In the genomic region with DNA sequence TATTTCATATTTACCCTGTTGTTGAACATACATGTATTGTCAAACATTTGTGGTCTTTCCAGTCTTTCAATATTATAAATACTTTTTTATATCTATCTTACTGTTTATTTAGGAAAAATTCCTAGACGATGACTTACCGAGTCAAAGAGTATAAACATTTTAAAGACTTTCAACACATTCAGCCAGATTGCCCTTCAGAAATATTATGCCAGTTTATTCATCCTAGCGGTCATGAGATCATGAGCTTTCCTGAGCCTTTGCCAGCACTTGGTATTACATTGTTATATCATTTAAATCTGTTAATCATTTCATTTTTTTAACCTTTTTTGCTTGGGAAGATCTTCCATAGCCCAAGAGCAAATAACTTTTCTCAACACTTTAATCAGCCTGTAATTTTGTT, we compare ENCODE assay signal across 12 cellular contexts.
DNase-seq lines count a peak whose midpoint lies in the region; ATAC-seq and TF ChIP-seq lines count a peak whose summit lies in the region.
"Had no signal": no experiment of that assay in that cellular context is flagged by ENCODE, and none has a peak within 500 bp of the region (broad histone marks: within the 10 kb centered on the region; RNA-seq: fewer than 3 reads in every experiment).

No MANE protein-coding gene starts in this region.

- H3K27ac ChIP-seq in SK-N-SH (ENCODE audit: low read depth in 2 of 2, low read length in 1 of 2) (peak overlapping the region in 1 of 2 experiments; percentile 67; a peak in 2 of 4 replicates), body of pancreas (no peak overlapping the region)

- H3K4me3 ChIP-seq in SK-N-SH (ENCODE audit: low read depth in 2 of 2, low read length in 1 of 2) (no peak overlapping the region), skeletal muscle satellite cell (ENCODE audit: low read length) (peak overlapping the region; percentile 15), body of pancreas (no peak overlapping the region), lower leg skin (ENCODE audit: low read depth, poor library complexity, severe bottlenecking) (no peak overlapping the region)

- CTCF ChIA-PET in SK-N-SH (lab: Yijun Ruan, JAX): interaction anchor here (1.0 to 1.7 kb wide), 4 partner anchors 20 to 86 kb away, joined by 3 to 6 read pairs (median 4); no protein-coding TSS in a partner anchor

- H3K27me3 ChIP-seq in SK-N-SH (ENCODE audit: insufficient read depth) (no peaks in the 10 kb centered on the region), skeletal muscle satellite cell (ENCODE audit: control insufficient read depth, insufficient read depth, low read length) (no peaks in the 10 kb centered on the region), body of pancreas (peaks cover 0 to 3% of the 10 kb centered on the region in 2 donors)

- POLR2A ChIA-PET in SK-N-SH (lab: Yijun Ruan, JAX): no interaction called here

- TF ChIP-seq CTCF in SK-N-SH (IDR thresholded peaks at IDR 0.05) (no peak), body of pancreas (IDR thresholded peaks at IDR 0.05) (no peak), lower leg skin (IDR thresholded peaks at IDR 0.05) (no peak)

- H3K4me1 ChIP-seq in SK-N-SH (ENCODE audit: control insufficient read depth in 1 of 2, insufficient read depth in 2 of 2, low read depth in 1 of 2, low read length in 1 of 2) (peaks cover 0 to 6% of the 10 kb centered on the region in 2 experiments; a peak in 2 of 4 replicates), skeletal muscle satellite cell (ENCODE audit: control insufficient read depth, insufficient read depth, low read length) (peaks cover 47% of the 10 kb centered on the region), body of pancreas (peaks cover 6% of the 10 kb centered on the region)

- no peaks in the 10 kb centered on the region for H4K20me1 ChIP-seq in SK-N-SH (ENCODE audit: insufficient read depth)

- no peak for TF ChIP-seq RAD21 in SK-N-SH (IDR thresholded peaks at IDR 0.05; ENCODE audit: low read length)

- no peak overlapping the region for H2AFZ ChIP-seq in SK-N-SH (ENCODE audit: low read depth)

- H3K9me3 ChIP-seq in SK-N-SH: no peaks in the 10 kb centered on the region
- no peaks in the 10 kb centered on the region for H3K9me3 ChIP-seq in skeletal muscle satellite cell (replicated peaks; ENCODE audit: low read length)
- H3K9me3 ChIP-seq in body of pancreas: no peaks in the 10 kb centered on the region

- H3F3A ChIP-seq in SK-N-SH (replicated peaks; ENCODE audit: insufficient read depth): peaks cover 21% of the 10 kb centered on the region

- H3K36me3 ChIP-seq in SK-N-SH (replicated peaks in 1 of 2; ENCODE audit: control insufficient read depth in 1 of 2, insufficient read depth in 2 of 2, low read length in 1 of 2): no peaks in the 10 kb centered on the region
- H3K36me3 ChIP-seq in skeletal muscle satellite cell (ENCODE audit: insufficient read depth, low read length): no peaks in the 10 kb centered on the region
- no peaks in the 10 kb centered on the region for H3K36me3 ChIP-seq in body of pancreas (replicated peaks in 1 of 2; ENCODE audit: insufficient read depth in 1 of 2, low read depth in 2 of 2)

- intact Hi-C loops in body of pancreas (cut with DNase I) (no loop called here), lower leg skin (cut with DNase I; ENCODE audit: low total_unique reads) (no loop called here)

- H3K9ac ChIP-seq in SK-N-SH (no peak overlapping the region), skeletal muscle satellite cell (ENCODE audit: low read depth, low read length) (peak overlapping the region; percentile 4)

- H3K4me2 ChIP-seq in SK-N-SH (peak overlapping the region; percentile 39; the same call in 1 of the 2 replicates), skeletal muscle satellite cell (ENCODE audit: low read length) (peak overlapping the region; percentile 32)

- 20% methylated on average over 3 of the region's 3 CpGs for WGBS in SK-N-SH (ENCODE audit: low lambda C conversion rate)
- WGBS in body of pancreas, 2 donors: 19 to 30% methylated on average over 3 of the region's 3 CpGs
- 22 to 28% methylated on average over 3 of the region's 3 CpGs for WGBS in lower leg skin, 2 donors

- TF ChIP-seq POLR2A in body of pancreas (IDR thresholded peaks at IDR 0.05): no peak
- TF ChIP-seq POLR2A in lower leg skin (IDR thresholded peaks at IDR 0.05): no peak

- 0 out of 4 replicates have a peak, but pooled peaks of 1 of the 2 experiments have one; percentile 13 for TF ChIP-seq EP300 in SK-N-SH (IDR thresholded peaks at IDR 0.05; ENCODE audit: borderline replicate concordance in 1 of 2, low read depth in 1 of 2, low read length in 1 of 2)

- ATAC-seq in body of pancreas: no peak
- ATAC-seq in HG03565 (IDR thresholded peaks at IDR 0.05; ENCODE audit: unreplicated experiment): no peak

- H3K79me2 ChIP-seq in SK-N-SH (ENCODE audit: insufficient read depth): no peaks in the 10 kb centered on the region

- DNase-seq in EL (peak; percentile 77), SK-N-SH (no peak), fibroblast of gingiva (ENCODE audit: low read depth) (peak; percentile 66), body of pancreas (no peak), NCI-H1694 (lab: John Stamatoyannopoulos, UW) (no peak), lower leg skin (ENCODE audit: low spot score in 2 of 2) (no peak)
- DNase-seq: activated CD8-positive, alpha-beta memory T cell treated with anti-CD3 and anti-CD28 coated beads for 24 hours; COR-L47; effector memory CD4-positive, alpha-beta T cell; NCI-H1092 had no signal

- no peaks in the 10 kb centered on the region for H3K9me2 ChIP-seq in SK-N-SH

TF ChIP-seq in SK-N-SH, 30 proteins besides CTCF, POLR2A, EP300 and RAD21:
- TF ChIP-seq EZH2phosphoT487 (IDR thresholded peaks at IDR 0.05; ENCODE audit: borderline replicate concordance, low read depth) (no peak), SMC3 (IDR thresholded peaks at IDR 0.05; ENCODE audit: low read depth, low read length) (no peak), NFIC (IDR thresholded peaks at IDR 0.05; ENCODE audit: borderline replicate concordance) (peak; percentile 62), JUND (IDR thresholded peaks at IDR 0.05) (0 out of 2 replicates have a peak, but pooled peaks have one; percentile 37), TEAD4 (IDR thresholded peaks at IDR 0.05; ENCODE audit: borderline replicate concordance, insufficient read depth) (0 out of 2 replicates have a peak, but pooled peaks have one; percentile 29), FOSL2 (IDR thresholded peaks at IDR 0.05; ENCODE audit: borderline replicate concordance, low read depth) (0 out of 2 replicates have a peak, but pooled peaks have one; percentile 4), TCF12 (IDR thresholded peaks at IDR 0.05) (peak; percentile 65)
- TF ChIP-seq, protein P1, sequence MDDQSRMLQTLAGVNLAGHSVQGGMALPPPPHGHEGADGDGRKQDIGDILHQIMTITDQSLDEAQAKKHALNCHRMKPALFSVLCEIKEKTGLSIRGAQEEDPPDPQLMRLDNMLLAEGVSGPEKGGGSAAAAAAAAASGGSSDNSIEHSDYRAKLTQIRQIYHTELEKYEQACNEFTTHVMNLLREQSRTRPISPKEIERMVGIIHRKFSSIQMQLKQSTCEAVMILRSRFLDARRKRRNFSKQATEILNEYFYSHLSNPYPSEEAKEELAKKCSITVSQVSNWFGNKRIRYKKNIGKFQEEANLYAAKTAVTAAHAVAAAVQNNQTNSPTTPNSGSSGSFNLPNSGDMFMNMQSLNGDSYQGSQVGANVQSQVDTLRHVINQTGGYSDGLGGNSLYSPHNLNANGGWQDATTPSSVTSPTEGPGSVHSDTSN (IDR thresholded peaks at IDR 0.05): peak; percentile 65

Comparison
In these comparisons a context has a peak if more than half of its experiments do, and no peak if none do; other contexts are left out.
1. DNase-seq: peak in EL (single experiment) and fibroblast of gingiva (single experiment); none in SK-N-SH (single experiment), body of pancreas (0 of 4), NCI-H1694 (single experiment) and lower leg skin (0 of 2).